ENCODE assay signal across 13 cellular contexts in genomic region chr4:140061194-140061593, GRCh38.
DNase-seq lines count a peak whose midpoint lies in the region; ATAC-seq lines count a peak whose summit lies in the region.
"Had no signal": no experiment of that assay in that cellular context is flagged by ENCODE, and none has a peak within 500 bp of the region (broad histone marks: within the 10 kb centered on the region; RNA-seq: fewer than 3 reads in every experiment).

No MANE protein-coding gene starts in this region.

- H3K36me3 Mint-ChIP-seq in activated CD8-positive, alpha-beta memory T cell treated with anti-CD3 and anti-CD28 coated beads, Interleukin-2, amount 10 ng/mL, durations not matched to agents 7 days and 5 days = no peaks in the 10 kb centered on the region

- no peak overlapping the region for H3K27ac Mint-ChIP-seq in activated CD8-positive, alpha-beta memory T cell treated with anti-CD3 and anti-CD28 coated beads, Interleukin-2, amount 10 ng/mL, durations not matched to agents 7 days and 5 days
- H3K27ac Mint-ChIP-seq: T-helper 17 cell had no signal

- no peak overlapping the region for H3K4me3 ChIP-seq in MG63
- H3K4me3 ChIP-seq: cardiac muscle cell, esophagus squamous epithelium had no signal

- DNase-seq in LoVo (ENCODE audit: low spot score) = peak; percentile 42
- peak; percentile 61 for DNase-seq in astrocyte of the hippocampus (ENCODE audit: low read depth, low spot score)
- no peak for DNase-seq in left lobe of liver (ENCODE audit: low spot score)
- no peak for DNase-seq in stimulated activated naive CD8-positive, alpha-beta T cell treated with anti-CD3 and anti-CD28 coated beads, Interleukin-15, Interleukin-2, amounts not matched to agents 100 U/mL and 50 U/mL, for 24 hours
- DNase-seq in NCI-H1417 (lab: John Stamatoyannopoulos, UW) = no peak
- DNase-seq in occipital lobe (lab: John Stamatoyannopoulos, UW) = no peak
- no peak for DNase-seq in MG63
- no peak for DNase-seq in activated CD8-positive, alpha-beta memory T cell treated with anti-CD3 and anti-CD28 coated beads, Interleukin-2, amount 10 ng/mL, durations not matched to agents 7 days and 5 days
- DNase-seq: esophagus squamous epithelium; stimulated activated CD4-positive, alpha-beta T cell treated with anti-CD3 and anti-CD28 coated beads, Interleukin-1b, Interleukin-23, amount 100 ng/mL, for 48 hours; T-helper 17 cell had no signal

- peaks cover 4% of the 10 kb centered on the region for H3K4me1 Mint-ChIP-seq in activated CD8-positive, alpha-beta memory T cell treated with anti-CD3 and anti-CD28 coated beads, Interleukin-2, amount 10 ng/mL, durations not matched to agents 7 days and 5 days
- H3K4me1 Mint-ChIP-seq: T-helper 17 cell had no signal

- H3K4me3 Mint-ChIP-seq in activated CD8-positive, alpha-beta memory T cell treated with anti-CD3 and anti-CD28 coated beads, Interleukin-2, amount 10 ng/mL, durations not matched to agents 7 days and 5 days = no peak overlapping the region
- H3K4me3 Mint-ChIP-seq: T-helper 17 cell had no signal

- CTCF ChIA-PET in activated CD8-positive, alpha-beta memory T cell treated with anti-CD3 and anti-CD28 coated beads, Interleukin-2, amount 10 ng/mL, durations not matched to agents 7 days and 5 days (lab: Charles Lee) = no interaction called here

- H3K36me3 ChIP-seq in MG63 = no peaks in the 10 kb centered on the region
- H3K36me3 ChIP-seq: cardiac muscle cell, esophagus squamous epithelium, neutrophil had no signal

- H3K27me3 Mint-ChIP-seq in activated CD8-positive, alpha-beta memory T cell treated with anti-CD3 and anti-CD28 coated beads, Interleukin-2, amount 10 ng/mL, durations not matched to agents 7 days and 5 days = peaks cover 51% of the 10 kb centered on the region

- no peaks in the 10 kb centered on the region for H3K9me3 ChIP-seq in MG63
- H3K9me3 ChIP-seq: esophagus squamous epithelium, neutrophil had no signal

- no peaks in the 10 kb centered on the region for H3K9me3 Mint-ChIP-seq in activated CD8-positive, alpha-beta memory T cell treated with anti-CD3 and anti-CD28 coated beads, Interleukin-2, amount 10 ng/mL, durations not matched to agents 7 days and 5 days (ENCODE audit: low read depth)

- ATAC-seq in left lobe of liver = peak; percentile 70
- ATAC-seq in stimulated activated naive CD8-positive, alpha-beta T cell treated with anti-CD3 and anti-CD28 coated beads, Interleukin-15, Interleukin-2, amounts not matched to agents 100 U/mL and 50 U/mL, for 24 hours = peak; percentile 20
- no peak for ATAC-seq in activated CD8-positive, alpha-beta memory T cell treated with anti-CD3 and anti-CD28 coated beads, Interleukin-2, amount 10 ng/mL, durations not matched to agents 7 days and 5 days
- ATAC-seq: T-helper 17 cell had no signal

- no peaks in the 10 kb centered on the region for H3K27me3 ChIP-seq in MG63
- H3K27me3 ChIP-seq: cardiac muscle cell, esophagus squamous epithelium, neutrophil had no signal

Comparison
In these comparisons a context has a peak if more than half of its experiments do, and no peak if none do; other contexts are left out.
1. DNase-seq: peak in LoVo (single experiment) and astrocyte of the hippocampus (single experiment); none in left lobe of liver (single experiment), stimulated activated naive CD8-positive, alpha-beta T cell treated with anti-CD3 and anti-CD28 coated beads, Interleukin-15, Interleukin-2, amounts not matched to agents 100 U/mL and 50 U/mL, for 24 hours (single experiment), NCI-H1417 (0 of 3), occipital lobe (single experiment), MG63 (single experiment) and activated CD8-positive, alpha-beta memory T cell treated with anti-CD3 and anti-CD28 coated beads, Interleukin-2, amount 10 ng/mL, durations not matched to agents 7 days and 5 days (single experiment).